Comparison of ENCODE assay signal across 21 cellular contexts in genomic region chr7:142940968-142941535, GRCh38. TPM values are rescaled to one million over a fixed set of nuclear protein-coding genes. Genes with fewer than 3 reads are reported as not detected.
DNase-seq lines count a peak whose midpoint lies in the region; ATAC-seq and TF ChIP-seq lines count a peak whose summit lies in the region.
"Had no signal": no experiment of that assay in that cellular context is flagged by ENCODE, and none has a peak within 500 bp of the region (broad histone marks: within the 10 kb centered on the region; RNA-seq: fewer than 3 reads in every experiment).

No MANE protein-coding gene starts in this region.

- H3K27ac ChIP-seq in coronary artery: no peak overlapping the region

- intact Hi-C loops in sciatic nerve (cut with DNase I): no loop called here

- H3K4me1 Mint-ChIP-seq in endothelial cell (ENCODE audit: unreplicated experiment) (peaks cover 22% of the 10 kb centered on the region), mesothelial cell of epicardium (peaks cover 10% of the 10 kb centered on the region)

- peak overlapping the region; percentile 77 for H3K4me3 Mint-ChIP-seq in endothelial cell (ENCODE audit: unreplicated experiment)
- H3K4me3 Mint-ChIP-seq in mesothelial cell of epicardium: no peak overlapping the region
- H3K4me3 Mint-ChIP-seq: CD4-positive, alpha-beta memory T cell; GM23338; H9 had no signal

- no peak for ATAC-seq in HG03175 (IDR thresholded peaks at IDR 0.05; ENCODE audit: unreplicated experiment)
- no peak for ATAC-seq in sciatic nerve
- ATAC-seq: GM23338, HCT116 had no signal

- peaks cover 8% of the 10 kb centered on the region for H3K27me3 Mint-ChIP-seq in endothelial cell (ENCODE audit: unreplicated experiment)
- no peaks in the 10 kb centered on the region for H3K27me3 Mint-ChIP-seq in mesothelial cell of epicardium (ENCODE audit: low read depth)

- H3K36me3 Mint-ChIP-seq in endothelial cell (ENCODE audit: low read depth, unreplicated experiment): peaks cover 12% of the 10 kb centered on the region
- no peaks in the 10 kb centered on the region for H3K36me3 Mint-ChIP-seq in mesothelial cell of epicardium
- H3K36me3 Mint-ChIP-seq: CD4-positive, alpha-beta memory T cell had no signal

- H3K9me3 Mint-ChIP-seq in endothelial cell (ENCODE audit: unreplicated experiment): no peaks in the 10 kb centered on the region
- H3K9me3 Mint-ChIP-seq in mesothelial cell of epicardium: no peaks in the 10 kb centered on the region
- H3K9me3 Mint-ChIP-seq: CD4-positive, alpha-beta memory T cell; GM23338; H9 had no signal

- H3K4me3 ChIP-seq in coronary artery: no peak overlapping the region
- H3K4me3 ChIP-seq: GM23338 had no signal

- TF ChIP-seq CTCF in coronary artery (IDR thresholded peaks at IDR 0.05) (no peak), endothelial cell (IDR thresholded peaks at IDR 0.05; ENCODE audit: unreplicated experiment) (no peak), mesothelial cell of epicardium (IDR thresholded peaks at IDR 0.05; ENCODE audit: unreplicated experiment) (no peak)

- H3K27ac Mint-ChIP-seq in endothelial cell (ENCODE audit: unreplicated experiment): peak overlapping the region; percentile 93
- H3K27ac Mint-ChIP-seq in mesothelial cell of epicardium: peak overlapping the region; percentile 39
- H3K27ac Mint-ChIP-seq: GM23338 had no signal

- DNase-seq in coronary artery (ENCODE audit: low spot score): peak; percentile 64
- DNase-seq in endothelial cell (ENCODE audit: low spot score): no peak
- no peak for DNase-seq in mesothelial cell of epicardium (ENCODE audit: low spot score in 2 of 2, unreplicated experiment in 2 of 2)
- no peak for DNase-seq in medulla oblongata (ENCODE audit: extremely low spot score)
- no peak for DNase-seq in sciatic nerve (ENCODE audit: low spot score)
- DNase-seq: C1 segment of cervical spinal cord; Calu3; CD4-positive, alpha-beta memory T cell; COR-L47; DMS53; DMS79 treated with DMSO at 0.1 percent for 48 hours; GF-D8; H9 had no signal

RNA-seq across cellular contexts. Expression of gene LLCFC1, which starts 1.8 kb away (rescaled TPM):
- not detected for total RNA-seq in endothelial cell (ENCODE audit: unreplicated experiment)
- total RNA-seq in mesothelial cell of epicardium: not detected in 3 replicates
- not detected for total RNA-seq in sciatic nerve
- total RNA-seq: A172; A673; Calu3; CD4-positive, alpha-beta memory T cell; Daoy; G401; GM23338; H4; H9 had no signal

RNA-seq across cellular contexts. Expression of gene TRPV5, which starts 7.5 kb away (rescaled TPM):
- total RNA-seq in endothelial cell (ENCODE audit: unreplicated experiment) (not detected), mesothelial cell of epicardium (0.18 to 0.56 TPM (median 0.29 TPM) in 3 replicates), sciatic nerve (0.22 TPM)
- total RNA-seq: A673; Calu3; CD4-positive, alpha-beta memory T cell; G401; GM23338; H4; H9 had no signal

RNA-seq across cellular contexts. Expression of gene KEL, which starts 21.1 kb away (rescaled TPM):
- 0.74 TPM for total RNA-seq in endothelial cell (ENCODE audit: unreplicated experiment)
- 1.9 to 4.2 TPM (median 2.3 TPM) in 3 replicates for total RNA-seq in mesothelial cell of epicardium
- total RNA-seq in sciatic nerve: 2.3 TPM
- total RNA-seq: A172, A673, Calu3, Daoy, G401 had no signal

RNA-seq across cellular contexts. Expression of gene TRPV6, which starts 55.5 kb away (rescaled TPM):
- not detected for total RNA-seq in endothelial cell (ENCODE audit: unreplicated experiment)
- 4.2 to 5.7 TPM (median 5.6 TPM) in 3 replicates for total RNA-seq in mesothelial cell of epicardium
- 0.40 TPM for total RNA-seq in sciatic nerve
- total RNA-seq: A172; A673; CD4-positive, alpha-beta memory T cell; Daoy; G401; H4 had no signal
